ENCODE assay signal across 32 cellular contexts in the genomic region with DNA sequence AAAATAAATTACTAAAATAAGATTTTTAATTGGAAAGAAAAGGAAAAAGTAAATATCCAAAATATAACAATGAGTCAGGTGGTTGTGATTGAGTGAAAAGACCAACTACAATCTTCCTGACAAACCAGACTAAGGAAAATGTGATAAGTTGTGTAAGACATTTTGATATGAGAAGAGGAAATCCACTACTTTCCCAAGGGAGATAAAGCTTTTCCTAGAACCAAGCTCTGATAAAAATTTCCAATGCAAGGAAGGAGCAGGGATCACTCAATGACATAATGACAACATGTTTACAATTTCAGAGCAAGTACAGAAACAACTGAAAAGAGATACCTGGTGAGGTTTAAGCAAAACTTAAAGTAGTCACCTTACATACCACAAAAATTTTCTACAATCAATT.
DNase-seq lines count a peak whose midpoint lies in the region; ATAC-seq, FAIRE-seq and TF ChIP-seq lines count a peak whose summit lies in the region.
"Had no signal": no experiment of that assay in that cellular context is flagged by ENCODE, and none has a peak within 500 bp of the region (broad histone marks: within the 10 kb centered on the region; RNA-seq: fewer than 3 reads in every experiment).

No MANE protein-coding gene starts in this region.

- no peak overlapping the region for H3K27ac ChIP-seq in right lobe of liver
- no peak overlapping the region for H3K27ac ChIP-seq in HepG2 (ENCODE audit: extremely low read length, insufficient read depth, low read length)
- no peak overlapping the region for H3K27ac ChIP-seq in neural cell (ENCODE audit: low read length)
- H3K27ac ChIP-seq: 22Rv1; A549; BLaER1; BLaER1 treated with 17β-estradiol and CSF1 and Interleukin-3, amounts not matched to agents 10 nM and 100 nM; C4-2B had no signal

- no peaks in the 10 kb centered on the region for H3K9me2 ChIP-seq in neural cell (ENCODE audit: insufficient read depth, low read length)

- H3K79me2 ChIP-seq in HepG2 (ENCODE audit: insufficient read depth, low read length) (no peaks in the 10 kb centered on the region), neural cell (replicated peaks; ENCODE audit: insufficient read depth, low read length) (no peaks in the 10 kb centered on the region)

- intact Hi-C loops in right lobe of liver (cut with DNase I) (no loop called here), HepG2 (cut with micrococcal nuclease; ENCODE audit: unreplicated experiment) (no loop called here)

- ATAC-seq in right lobe of liver = peak in 3 of 4 donors; percentile 39 to 70 (median 70)
- no peak for ATAC-seq in HepG2
- no peak for ATAC-seq in HG02610 (IDR thresholded peaks at IDR 0.05; ENCODE audit: unreplicated experiment)
- ATAC-seq: A549; CD8-positive, alpha-beta T cell had no signal

- H2AFZ ChIP-seq in HepG2 (ENCODE audit: low read length) (no peak overlapping the region), neural cell (ENCODE audit: low read depth, low read length) (no peak overlapping the region)

- no TSS peak for BruUV-seq in HepG2 (replicated peaks; lab: Mats Ljungman, UMichigan)

- H3K4me3 ChIP-seq in right lobe of liver (no peak overlapping the region), HepG2 (replicated peaks in 1 of 3; ENCODE audit: insufficient read depth in 1 of 3, low read depth in 2 of 3, low read length in 3 of 3) (no peak overlapping the region), neural cell (ENCODE audit: low read length) (no peak overlapping the region)
- H3K4me3 ChIP-seq: A549; BLaER1; BLaER1 treated with 17β-estradiol and CSF1 and Interleukin-3, amounts not matched to agents 10 nM and 100 nM had no signal

- POLR2A ChIA-PET in HepG2 (lab: Yijun Ruan, JAX) = no interaction called here

- TF ChIP-seq RAD21 in HepG2 (CRISPR knock-in tag; IDR thresholded peaks at IDR 0.05) (no peak), neural cell (conservative IDR thresholded peaks at IDR 0.05) (no peak)

- TF ChIP-seq EP300 in HepG2 (IDR thresholded peaks at IDR 0.05; ENCODE audit: low read depth in 2 of 2, low read length in 2 of 2) = no peak
- TF ChIP-seq EP300 in HepG2 (CRISPR knock-in tag; IDR thresholded peaks at IDR 0.05; ENCODE audit: borderline replicate concordance) = no peak
- no peak for TF ChIP-seq EP300 in neural cell (conservative IDR thresholded peaks at IDR 0.05; ENCODE audit: poor library complexity, severe bottlenecking)

- H3F3A ChIP-seq in neural cell (ENCODE audit: insufficient read depth, low read length, poor library complexity, severe bottlenecking) = no peaks in the 10 kb centered on the region

- CTCF ChIA-PET in HepG2 (lab: Yijun Ruan, JAX; ENCODE audit: low intra/inter-chr PET ratio, low total read pairs) = no interaction called here

- no peaks in the 10 kb centered on the region for H3K9me3 ChIP-seq in right lobe of liver
- H3K9me3 ChIP-seq in HepG2 (ENCODE audit: low read length) = no peaks in the 10 kb centered on the region
- no peaks in the 10 kb centered on the region for H3K9me3 ChIP-seq in neural cell (ENCODE audit: low read length)
- H3K9me3 ChIP-seq: A549, BE2C, BLaER1 had no signal

- TF ChIP-seq CTCF in right lobe of liver (IDR thresholded peaks at IDR 0.05) (no peak), HepG2 (CRISPR knock-in tag; IDR thresholded peaks at IDR 0.05) (no peak), D721Med (IDR thresholded peaks at IDR 0.05; ENCODE audit: insufficient read depth, missing control alignments) (no peak), neural cell (IDR thresholded peaks at IDR 0.05; ENCODE audit: poor library complexity, severe bottlenecking) (no peak)

- DNase-seq in right lobe of liver = no peak
- no peak for DNase-seq in HepG2 (ENCODE audit: low spot score)
- no peak for DNase-seq in D721Med (ENCODE audit: insufficient read length, low spot score)
- no peak for DNase-seq in occipital lobe (lab: John Stamatoyannopoulos, UW)
- DNase-seq: 8988T; ACHN; AML-193; BE2C; C1 segment of cervical spinal cord; Caco-2; Calu3; CD4-positive, alpha-beta memory T cell; CD4-positive, alpha-beta T cell; CD4-positive, CD25-positive, alpha-beta regulatory T cell; CD8-positive, alpha-beta memory T cell; CD8-positive, alpha-beta T cell; COR-L47; DMS 273 treated with DMSO at 0.1 percent for 48 hours; DMS153; DMS53; DMS79; DMS79 treated with DMSO at 0.1 percent for 48 hours; DND-41; EL had no signal

- no peak for TF ChIP-seq POLR2A in right lobe of liver (IDR thresholded peaks at IDR 0.05)
- no peak for TF ChIP-seq POLR2A in HepG2 (IDR thresholded peaks at IDR 0.05; ENCODE audit: insufficient read depth in 1 of 2, low read depth in 2 of 2, low read length in 2 of 2)

- H3K36me3 ChIP-seq in right lobe of liver = no peaks in the 10 kb centered on the region
- H3K36me3 ChIP-seq in HepG2 (replicated peaks in 1 of 2; ENCODE audit: control insufficient read depth in 1 of 2, insufficient read depth in 2 of 2, low read length in 2 of 2) = no peaks in the 10 kb centered on the region
- no peaks in the 10 kb centered on the region for H3K36me3 ChIP-seq in neural cell (ENCODE audit: insufficient read depth, low read length)
- H3K36me3 ChIP-seq: BE2C; BLaER1; BLaER1 treated with 17β-estradiol and CSF1 and Interleukin-3, amounts not matched to agents 10 nM and 100 nM had no signal

- FAIRE-seq in HepG2 (lab: Jason Lieb, UNC) (no peak), D721Med (lab: Jason Lieb, UNC) (peak; percentile 53)
- FAIRE-seq: A204.1, A549 had no signal

- H3K9ac ChIP-seq in HepG2 (ENCODE audit: insufficient read depth, low read depth, low read length) (no peak overlapping the region), neural cell (ENCODE audit: low read length) (no peak overlapping the region)
- H3K9ac ChIP-seq: BLaER1; BLaER1 treated with 17β-estradiol and CSF1 and Interleukin-3, amounts not matched to agents 10 nM and 100 nM had no signal

- no peaks in the 10 kb centered on the region for H3K4me1 ChIP-seq in right lobe of liver
- no peaks in the 10 kb centered on the region for H3K4me1 ChIP-seq in HepG2 (ENCODE audit: insufficient read depth, low read length)
- H3K4me1 ChIP-seq: A549; BE2C; BLaER1; BLaER1 treated with 17β-estradiol and CSF1 and Interleukin-3, amounts not matched to agents 10 nM and 100 nM had no signal

- no peak overlapping the region for H3K4me2 ChIP-seq in HepG2 (ENCODE audit: low read depth, low read length)
- H3K4me2 ChIP-seq in neural cell (ENCODE audit: low read length) = no peak overlapping the region
- H3K4me2 ChIP-seq: A549; BLaER1; BLaER1 treated with 17β-estradiol and CSF1 and Interleukin-3, amounts not matched to agents 10 nM and 100 nM had no signal

- in situ Hi-C loops in HepG2 (cut with HindIII; ENCODE audit: extremely low pct_ligation_motif_present, low pct_unique_long_range_greater_than_20kb) = no loop called here

- H4K20me1 ChIP-seq in HepG2 (ENCODE audit: insufficient read depth, low read length) (no peaks in the 10 kb centered on the region), neural cell (ENCODE audit: insufficient read depth) (no peaks in the 10 kb centered on the region)
- H4K20me1 ChIP-seq: BLaER1; BLaER1 treated with 17β-estradiol and CSF1 and Interleukin-3, amounts not matched to agents 10 nM and 100 nM had no signal

- H3K27me3 ChIP-seq in right lobe of liver (no peaks in the 10 kb centered on the region), HepG2 (ENCODE audit: control insufficient read depth in 1 of 2, insufficient read depth in 2 of 2, low read length in 2 of 2) (no peaks in the 10 kb centered on the region), neural cell (ENCODE audit: insufficient read depth, low read depth, low read length) (no peaks in the 10 kb centered on the region)
- H3K27me3 ChIP-seq: BE2C; BLaER1; BLaER1 treated with 17β-estradiol and CSF1 and Interleukin-3, amounts not matched to agents 10 nM and 100 nM had no signal

TF ChIP-seq in HepG2, 621 proteins besides CTCF, POLR2A, EP300 and RAD21 (continues in another document):
- TF ChIP-seq SETDB1 (CRISPR knock-in tag; IDR thresholded peaks at IDR 0.05; ENCODE audit: borderline replicate concordance) (no peak), HNRNPH1 (optimal IDR thresholded peaks at IDR 0.05; ENCODE audit: low read depth, low read length) (no peak), ZNF446 (CRISPR knock-in tag; IDR thresholded peaks at IDR 0.05) (no peak), RFXAP (CRISPR knock-in tag; IDR thresholded peaks at IDR 0.05; ENCODE audit: borderline replicate concordance) (no peak), ZNF761 (CRISPR knock-in tag; conservative IDR thresholded peaks at IDR 0.05) (no peak), ARHGAP35 (CRISPR knock-in tag; IDR thresholded peaks at IDR 0.05; ENCODE audit: borderline replicate concordance) (no peak), RNF2 (conservative IDR thresholded peaks at IDR 0.05; ENCODE audit: low read depth) (no peak), ZNF674 (CRISPR knock-in tag; IDR thresholded peaks at IDR 0.05; ENCODE audit: low read depth) (no peak)

TF ChIP-seq in neural cell, 6 proteins besides CTCF, POLR2A, EP300 and RAD21:
- TF ChIP-seq SMC3 (conservative IDR thresholded peaks at IDR 0.05; ENCODE audit: poor library complexity) (no peak), EZH2 (IDR thresholded peaks at IDR 0.05; ENCODE audit: borderline replicate concordance, insufficient read depth, low read length, poor library complexity, severe bottlenecking) (no peak)
- TF ChIP-seq, protein P1, sequence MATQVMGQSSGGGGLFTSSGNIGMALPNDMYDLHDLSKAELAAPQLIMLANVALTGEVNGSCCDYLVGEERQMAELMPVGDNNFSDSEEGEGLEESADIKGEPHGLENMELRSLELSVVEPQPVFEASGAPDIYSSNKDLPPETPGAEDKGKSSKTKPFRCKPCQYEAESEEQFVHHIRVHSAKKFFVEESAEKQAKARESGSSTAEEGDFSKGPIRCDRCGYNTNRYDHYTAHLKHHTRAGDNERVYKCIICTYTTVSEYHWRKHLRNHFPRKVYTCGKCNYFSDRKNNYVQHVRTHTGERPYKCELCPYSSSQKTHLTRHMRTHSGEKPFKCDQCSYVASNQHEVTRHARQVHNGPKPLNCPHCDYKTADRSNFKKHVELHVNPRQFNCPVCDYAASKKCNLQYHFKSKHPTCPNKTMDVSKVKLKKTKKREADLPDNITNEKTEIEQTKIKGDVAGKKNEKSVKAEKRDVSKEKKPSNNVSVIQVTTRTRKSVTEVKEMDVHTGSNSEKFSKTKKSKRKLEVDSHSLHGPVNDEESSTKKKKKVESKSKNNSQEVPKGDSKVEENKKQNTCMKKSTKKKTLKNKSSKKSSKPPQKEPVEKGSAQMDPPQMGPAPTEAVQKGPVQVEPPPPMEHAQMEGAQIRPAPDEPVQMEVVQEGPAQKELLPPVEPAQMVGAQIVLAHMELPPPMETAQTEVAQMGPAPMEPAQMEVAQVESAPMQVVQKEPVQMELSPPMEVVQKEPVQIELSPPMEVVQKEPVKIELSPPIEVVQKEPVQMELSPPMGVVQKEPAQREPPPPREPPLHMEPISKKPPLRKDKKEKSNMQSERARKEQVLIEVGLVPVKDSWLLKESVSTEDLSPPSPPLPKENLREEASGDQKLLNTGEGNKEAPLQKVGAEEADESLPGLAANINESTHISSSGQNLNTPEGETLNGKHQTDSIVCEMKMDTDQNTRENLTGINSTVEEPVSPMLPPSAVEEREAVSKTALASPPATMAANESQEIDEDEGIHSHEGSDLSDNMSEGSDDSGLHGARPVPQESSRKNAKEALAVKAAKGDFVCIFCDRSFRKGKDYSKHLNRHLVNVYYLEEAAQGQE (IDR thresholded peaks at IDR 0.05; ENCODE audit: borderline replicate concordance) = peak; percentile 76

Comparison
In these comparisons a context has a peak if more than half of its experiments do, and no peak if none do; other contexts are left out.
1. ATAC-seq: peak in right lobe of liver (3 of 4); none in HepG2 (single experiment) and HG02610 (single experiment).